In genomic region chr18:45723921-45724320, GRCh38 we compare ENCODE assay signal across 21 cellular contexts. TPM values are rescaled to one million over a fixed set of nuclear protein-coding genes. Genes with fewer than 3 reads are reported as not detected.
DNase-seq lines count a peak whose midpoint lies in the region; ATAC-seq, FAIRE-seq and TF ChIP-seq lines count a peak whose summit lies in the region.
"Had no signal": no experiment of that assay in that cellular context is flagged by ENCODE, and none has a peak within 500 bp of the region (broad histone marks: within the 10 kb centered on the region; RNA-seq: fewer than 3 reads in every experiment).

Gene SLC14A1 (plus strand): TSS chr18:45724181. CDS start chr18:45730321, 6,140 bp downstream.

- peaks cover 36% of the 10 kb centered on the region for H3K36me3 Mint-ChIP-seq in CD4-positive, CD25-positive, alpha-beta regulatory T cell

- no peak for DNase-seq in CD4-positive, CD25-positive, alpha-beta regulatory T cell
- DNase-seq in RPMI7951 (ENCODE audit: low read depth) (no peak), epithelial cell of proximal tubule (ENCODE audit: low read depth) (no peak), midbrain (lab: John Stamatoyannopoulos, UW) (peak; percentile 64), SKM-1 treated with dmso at 0.1 percent for 144 hours (lab: John Stamatoyannopoulos, UW; ENCODE audit: unreplicated experiment) (no peak), RCC 7860 (ENCODE audit: low spot score) (no peak), T-helper 2 cell (no peak), LoVo (ENCODE audit: low spot score) (no peak)
- DNase-seq: activated CD4-positive, alpha-beta T cell treated with anti-CD3 and anti-CD28 coated beads for 36 hours; activated naive CD4-positive, alpha-beta T cell treated with anti-CD3 and anti-CD28 coated beads for 36 hours; Calu3; effector memory CD4-positive, alpha-beta T cell; GF-D8; H9; NCI-H2029; NCI-H748 treated with DMSO at 0.1 percent for 48 hours; occipital lobe; stimulated activated naive CD4-positive, alpha-beta T cell treated with Interleukin-2 at 50 U/mL for 16 hours had no signal

- no peaks in the 10 kb centered on the region for H3K27me3 Mint-ChIP-seq in CD4-positive, CD25-positive, alpha-beta regulatory T cell
- H3K27me3 Mint-ChIP-seq: activated CD4-positive, alpha-beta T cell treated with anti-CD3 and anti-CD28 coated beads for 36 hours had no signal

- H3K9me3 Mint-ChIP-seq in CD4-positive, CD25-positive, alpha-beta regulatory T cell, result no peaks in the 10 kb centered on the region
- H3K9me3 Mint-ChIP-seq: activated naive CD4-positive, alpha-beta T cell treated with anti-CD3 and anti-CD28 coated beads for 36 hours; H9 had no signal

- no peaks in the 10 kb centered on the region for H3K9me3 ChIP-seq in CD4-positive, CD25-positive, alpha-beta regulatory T cell (ENCODE audit: control insufficient read depth in 2 of 2, low read length in 2 of 2)

- H3K27ac ChIP-seq in CD4-positive, CD25-positive, alpha-beta regulatory T cell (ENCODE audit: insufficient read depth, low read length, poor library complexity, severe bottlenecking), result no peak within 1 kb of the TSS
- H3K27ac ChIP-seq: RWPE1 had no signal

- no peaks in the 10 kb centered on the region for H3K27me3 ChIP-seq in CD4-positive, CD25-positive, alpha-beta regulatory T cell (ENCODE audit: control insufficient read depth, insufficient read depth, low read length)

- no peak for ATAC-seq in CD4-positive, CD25-positive, alpha-beta regulatory T cell (ENCODE audit: low read depth in 2 of 2)
- ATAC-seq: activated CD4-positive, alpha-beta T cell treated with anti-CD3 and anti-CD28 coated beads for 36 hours had no signal

- peaks cover 0 to 2% (median 0%) of the 10 kb centered on the region in 4 donors for H3K4me1 Mint-ChIP-seq in CD4-positive, CD25-positive, alpha-beta regulatory T cell
- H3K4me1 Mint-ChIP-seq: activated CD4-positive, alpha-beta T cell treated with anti-CD3 and anti-CD28 coated beads for 36 hours had no signal

- no peak within 1 kb of the TSS for H3K4me3 ChIP-seq in CD4-positive, CD25-positive, alpha-beta regulatory T cell (ENCODE audit: low read depth, low read length)
- peak within 1 kb of the TSS; percentile 38 for H3K4me3 ChIP-seq in epithelial cell of proximal tubule (ENCODE audit: low read depth, low read length)

- H3K27ac Mint-ChIP-seq in CD4-positive, CD25-positive, alpha-beta regulatory T cell, result no peak within 1 kb of the TSS
- H3K27ac Mint-ChIP-seq: activated CD4-positive, alpha-beta T cell treated with anti-CD3 and anti-CD28 coated beads for 36 hours; activated naive CD4-positive, alpha-beta T cell treated with anti-CD3 and anti-CD28 coated beads for 36 hours; H9 had no signal

- H3K4me1 ChIP-seq in CD4-positive, CD25-positive, alpha-beta regulatory T cell (ENCODE audit: control insufficient read depth, insufficient read depth, low read length, poor library complexity, severe bottlenecking), result no peaks in the 10 kb centered on the region

- H3K4me3 Mint-ChIP-seq in CD4-positive, CD25-positive, alpha-beta regulatory T cell, result no peak within 1 kb of the TSS
- H3K4me3 Mint-ChIP-seq: activated CD4-positive, alpha-beta T cell treated with anti-CD3 and anti-CD28 coated beads for 36 hours; activated naive CD4-positive, alpha-beta T cell treated with anti-CD3 and anti-CD28 coated beads for 36 hours; H9 had no signal

- TF ChIP-seq CTCF in epithelial cell of proximal tubule (conservative IDR thresholded peaks at IDR 0.05; ENCODE audit: low read depth, low read length), result no peak

- FAIRE-seq in RCC 7860 (lab: Jason Lieb, UNC), result no peak
- FAIRE-seq: HTR-8/SVneo had no signal

- peaks cover 12% of the 10 kb centered on the region for H3K36me3 ChIP-seq in CD4-positive, CD25-positive, alpha-beta regulatory T cell (ENCODE audit: control insufficient read depth, insufficient read depth, low read length)

RNA-seq across cellular contexts. Expression of gene SLC14A1, which starts in this region (rescaled TPM):
- total RNA-seq in CD4-positive, CD25-positive, alpha-beta regulatory T cell, result 35.1 TPM
- 10 to 100 TPM in 2 of 4 donors, 1 to 10 TPM in 2; 7.8 to 16.3 (median 10.2) TPM for polyA plus RNA-seq in CD4-positive, CD25-positive, alpha-beta regulatory T cell
- total RNA-seq in RPMI7951 (2014; rRNA removed; shearing (Covaris generic)), result 28.6 and 43.4 TPM in 2 replicates
- total RNA-seq in epithelial cell of proximal tubule, result 1.3 TPM in 1 of 2 replicates, not detected in the other
- total RNA-seq: Calu3, H9, MCF 10A had no signal

Comparison
In these comparisons a context has a peak if more than half of its experiments do, and no peak if none do; other contexts are left out.
1. RNA of gene SLC14A1 (total RNA-seq): 28.6 to 43.4 TPM in RPMI7951 and 35.1 TPM in CD4-positive, CD25-positive, alpha-beta regulatory T cell (single experiment); 1.3 TPM in epithelial cell of proximal tubule; every median in the first group is over 10 times any median in the second.